In the genomic region with DNA sequence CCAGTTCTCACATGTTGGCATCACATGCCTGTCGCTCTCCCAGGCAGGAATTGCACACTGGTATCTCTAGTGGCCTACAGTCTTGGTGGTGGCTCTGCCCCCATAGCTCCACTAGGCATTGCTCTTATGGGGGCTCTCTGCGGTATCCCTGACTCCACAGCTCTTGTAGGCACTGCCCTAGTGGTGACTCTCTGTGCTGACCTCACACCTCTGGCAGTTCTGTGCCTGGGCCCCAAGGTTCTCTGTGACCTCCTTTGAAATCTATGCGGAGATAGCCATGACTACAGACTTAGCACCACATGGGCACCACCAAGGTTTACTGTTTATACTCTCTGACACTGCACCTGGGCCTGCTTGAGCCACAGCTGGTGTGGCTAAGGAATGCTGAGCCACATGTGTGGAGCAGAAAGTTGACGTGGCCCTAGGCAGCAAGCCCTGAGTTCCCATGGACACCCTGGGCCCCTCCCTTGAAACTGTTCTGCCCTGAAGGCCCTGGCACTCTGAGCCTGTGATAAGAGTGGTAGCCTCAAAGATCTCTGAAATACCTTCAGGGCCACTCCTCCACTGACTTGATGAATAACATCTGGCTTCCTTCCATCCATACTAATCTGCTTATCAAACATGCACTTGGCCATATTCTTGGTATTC, we compare ENCODE assay signal across 2 cellular contexts.
TF ChIP-seq lines count a peak whose summit lies in the region.

No MANE protein-coding gene starts in this region.

TF ChIP-seq in SK-N-SH treated with all-trans-retinoic acid at 6 μM for 48 hours, 23 proteins besides CTCF, POLR2A, EP300 and RAD21 (continued from another document):
- TF ChIP-seq, protein P1, sequence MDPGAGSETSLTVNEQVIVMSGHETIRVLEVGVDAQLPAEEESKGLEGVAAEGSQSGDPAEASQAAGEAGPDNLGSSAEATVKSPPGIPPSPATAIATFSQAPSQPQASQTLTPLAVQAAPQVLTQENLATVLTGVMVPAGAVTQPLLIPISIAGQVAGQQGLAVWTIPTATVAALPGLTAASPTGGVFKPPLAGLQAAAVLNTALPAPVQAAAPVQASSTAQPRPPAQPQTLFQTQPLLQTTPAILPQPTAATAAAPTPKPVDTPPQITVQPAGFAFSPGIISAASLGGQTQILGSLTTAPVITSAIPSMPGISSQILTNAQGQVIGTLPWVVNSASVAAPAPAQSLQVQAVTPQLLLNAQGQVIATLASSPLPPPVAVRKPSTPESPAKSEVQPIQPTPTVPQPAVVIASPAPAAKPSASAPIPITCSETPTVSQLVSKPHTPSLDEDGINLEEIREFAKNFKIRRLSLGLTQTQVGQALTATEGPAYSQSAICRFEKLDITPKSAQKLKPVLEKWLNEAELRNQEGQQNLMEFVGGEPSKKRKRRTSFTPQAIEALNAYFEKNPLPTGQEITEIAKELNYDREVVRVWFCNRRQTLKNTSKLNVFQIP (CRISPR knock-in tag; IDR thresholded peaks at IDR 0.05; ENCODE audit: borderline replicate concordance, low read depth): no peak
- TF ChIP-seq ZNF565 (CRISPR knock-in tag; conservative IDR thresholded peaks at IDR 0.05; ENCODE audit: low read depth) (no peak), OSR1 (CRISPR knock-in tag; IDR thresholded peaks at IDR 0.05) (no peak), BACH2 (CRISPR knock-in tag; IDR thresholded peaks at IDR 0.05; ENCODE audit: borderline replicate concordance) (no peak)
- TF ChIP-seq, protein P2, sequence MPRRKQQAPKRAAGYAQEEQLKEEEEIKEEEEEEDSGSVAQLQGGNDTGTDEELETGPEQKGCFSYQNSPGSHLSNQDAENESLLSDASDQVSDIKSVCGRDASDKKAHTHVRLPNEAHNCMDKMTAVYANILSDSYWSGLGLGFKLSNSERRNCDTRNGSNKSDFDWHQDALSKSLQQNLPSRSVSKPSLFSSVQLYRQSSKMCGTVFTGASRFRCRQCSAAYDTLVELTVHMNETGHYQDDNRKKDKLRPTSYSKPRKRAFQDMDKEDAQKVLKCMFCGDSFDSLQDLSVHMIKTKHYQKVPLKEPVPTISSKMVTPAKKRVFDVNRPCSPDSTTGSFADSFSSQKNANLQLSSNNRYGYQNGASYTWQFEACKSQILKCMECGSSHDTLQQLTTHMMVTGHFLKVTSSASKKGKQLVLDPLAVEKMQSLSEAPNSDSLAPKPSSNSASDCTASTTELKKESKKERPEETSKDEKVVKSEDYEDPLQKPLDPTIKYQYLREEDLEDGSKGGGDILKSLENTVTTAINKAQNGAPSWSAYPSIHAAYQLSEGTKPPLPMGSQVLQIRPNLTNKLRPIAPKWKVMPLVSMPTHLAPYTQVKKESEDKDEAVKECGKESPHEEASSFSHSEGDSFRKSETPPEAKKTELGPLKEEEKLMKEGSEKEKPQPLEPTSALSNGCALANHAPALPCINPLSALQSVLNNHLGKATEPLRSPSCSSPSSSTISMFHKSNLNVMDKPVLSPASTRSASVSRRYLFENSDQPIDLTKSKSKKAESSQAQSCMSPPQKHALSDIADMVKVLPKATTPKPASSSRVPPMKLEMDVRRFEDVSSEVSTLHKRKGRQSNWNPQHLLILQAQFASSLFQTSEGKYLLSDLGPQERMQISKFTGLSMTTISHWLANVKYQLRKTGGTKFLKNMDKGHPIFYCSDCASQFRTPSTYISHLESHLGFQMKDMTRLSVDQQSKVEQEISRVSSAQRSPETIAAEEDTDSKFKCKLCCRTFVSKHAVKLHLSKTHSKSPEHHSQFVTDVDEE (CRISPR knock-in tag; IDR thresholded peaks at IDR 0.05): no peak
- TF ChIP-seq, protein P3, sequence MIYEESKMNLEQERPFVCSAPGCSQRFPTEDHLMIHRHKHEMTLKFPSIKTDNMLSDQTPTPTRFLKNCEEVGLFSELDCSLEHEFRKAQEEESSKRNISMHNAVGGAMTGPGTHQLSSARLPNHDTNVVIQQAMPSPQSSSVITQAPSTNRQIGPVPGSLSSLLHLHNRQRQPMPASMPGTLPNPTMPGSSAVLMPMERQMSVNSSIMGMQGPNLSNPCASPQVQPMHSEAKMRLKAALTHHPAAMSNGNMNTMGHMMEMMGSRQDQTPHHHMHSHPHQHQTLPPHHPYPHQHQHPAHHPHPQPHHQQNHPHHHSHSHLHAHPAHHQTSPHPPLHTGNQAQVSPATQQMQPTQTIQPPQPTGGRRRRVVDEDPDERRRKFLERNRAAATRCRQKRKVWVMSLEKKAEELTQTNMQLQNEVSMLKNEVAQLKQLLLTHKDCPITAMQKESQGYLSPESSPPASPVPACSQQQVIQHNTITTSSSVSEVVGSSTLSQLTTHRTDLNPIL (CRISPR knock-in tag; IDR thresholded peaks at IDR 0.05; ENCODE audit: low read depth): no peak
TF ChIP-seq in SK-N-SH treated with all-trans-retinoic acid at 6 μM for 48 hours: peak in this region for 0.

TF ChIP-seq in SK-N-SH, 30 proteins besides CTCF, POLR2A, EP300 and RAD21 (continued from another document):
- TF ChIP-seq, protein P4, sequence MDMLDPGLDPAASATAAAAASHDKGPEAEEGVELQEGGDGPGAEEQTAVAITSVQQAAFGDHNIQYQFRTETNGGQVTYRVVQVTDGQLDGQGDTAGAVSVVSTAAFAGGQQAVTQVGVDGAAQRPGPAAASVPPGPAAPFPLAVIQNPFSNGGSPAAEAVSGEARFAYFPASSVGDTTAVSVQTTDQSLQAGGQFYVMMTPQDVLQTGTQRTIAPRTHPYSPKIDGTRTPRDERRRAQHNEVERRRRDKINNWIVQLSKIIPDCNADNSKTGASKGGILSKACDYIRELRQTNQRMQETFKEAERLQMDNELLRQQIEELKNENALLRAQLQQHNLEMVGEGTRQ (IDR thresholded peaks at IDR 0.05; ENCODE audit: borderline replicate concordance, low read depth, low read length): no peak
- no peak for TF ChIP-seq SMC3 (IDR thresholded peaks at IDR 0.05; ENCODE audit: low read depth, low read length)
- TF ChIP-seq RXRA (IDR thresholded peaks at IDR 0.05; ENCODE audit: borderline replicate concordance, low read depth): no peak
- no peak for TF ChIP-seq RFX5 (IDR thresholded peaks at IDR 0.05; ENCODE audit: low read length)
- TF ChIP-seq TAF1 (IDR thresholded peaks at IDR 0.05; ENCODE audit: borderline replicate concordance, low read depth, low read length): no peak
- no peak for TF ChIP-seq FOXJ3 (CRISPR knock-in tag; IDR thresholded peaks at IDR 0.05)
- TF ChIP-seq RCOR1 (IDR thresholded peaks at IDR 0.05; ENCODE audit: low read length): no peak
TF ChIP-seq in SK-N-SH: peak in this region for 0.
